ENCODE assay signal across 1 cellular context in the genomic region with DNA sequence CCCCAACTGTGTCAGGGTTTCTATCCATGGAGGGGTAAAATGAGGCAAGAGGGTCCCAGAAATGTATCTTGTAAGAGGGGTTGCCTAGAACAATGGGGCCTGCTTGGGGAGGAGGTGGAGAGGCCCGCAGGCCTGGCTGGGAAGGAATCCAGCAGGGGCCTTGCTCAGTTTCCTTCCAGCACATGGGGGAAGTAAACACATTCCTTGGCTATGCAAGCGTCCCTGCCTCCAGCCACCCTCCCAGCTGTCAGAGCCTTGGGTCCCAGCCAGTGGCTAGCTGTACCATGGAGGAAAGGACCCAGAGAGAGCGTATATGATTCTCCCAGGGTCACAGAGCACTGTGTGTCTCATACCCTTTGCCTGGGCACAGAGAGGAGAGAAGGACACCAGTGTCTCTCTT.
TF ChIP-seq lines count a peak whose summit lies in the region.

No MANE protein-coding gene starts in this region.

TF ChIP-seq in IMR-90, 13 proteins besides CTCF, POLR2A, EP300 and RAD21:
- TF ChIP-seq MAFK (IDR thresholded peaks at IDR 0.05; ENCODE audit: low read depth, low read length) (no peak), SMC3 (IDR thresholded peaks at IDR 0.05; ENCODE audit: low read depth, low read length) (no peak), NFE2L2 (IDR thresholded peaks at IDR 0.05; ENCODE audit: low read depth, low read length) (no peak), RFX5 (IDR thresholded peaks at IDR 0.05; ENCODE audit: low read depth, low read length) (no peak), MAZ (IDR thresholded peaks at IDR 0.05; ENCODE audit: borderline replicate concordance, low read depth, low read length) (peak; percentile 52; the same call in 1 of the 2 replicates), MXI1 (IDR thresholded peaks at IDR 0.05; ENCODE audit: borderline replicate concordance, low read depth, low read length) (peak; percentile 99), CHD1 (IDR thresholded peaks at IDR 0.05; ENCODE audit: low read depth, low read length) (no peak), FOS (IDR thresholded peaks at IDR 0.05; ENCODE audit: low read depth, low read length) (no peak), BHLHE40 (IDR thresholded peaks at IDR 0.05; ENCODE audit: low read depth, low read length) (peak; percentile 58; the same call in 1 of the 2 replicates), RCOR1 (IDR thresholded peaks at IDR 0.05; ENCODE audit: insufficient replicate concordance, low read length) (no peak)
TF ChIP-seq in IMR-90: peak in this region for 3.
